Comparison of ENCODE assay signal across 1 cellular context in genomic region chr20:53550590-53551187, GRCh38.
TF ChIP-seq lines count a peak whose summit lies in the region.

No MANE protein-coding gene starts in this region.

TF ChIP-seq in HepG2, 621 proteins besides CTCF, POLR2A, EP300 and RAD21 (continued from another document):
- TF ChIP-seq, protein P1, sequence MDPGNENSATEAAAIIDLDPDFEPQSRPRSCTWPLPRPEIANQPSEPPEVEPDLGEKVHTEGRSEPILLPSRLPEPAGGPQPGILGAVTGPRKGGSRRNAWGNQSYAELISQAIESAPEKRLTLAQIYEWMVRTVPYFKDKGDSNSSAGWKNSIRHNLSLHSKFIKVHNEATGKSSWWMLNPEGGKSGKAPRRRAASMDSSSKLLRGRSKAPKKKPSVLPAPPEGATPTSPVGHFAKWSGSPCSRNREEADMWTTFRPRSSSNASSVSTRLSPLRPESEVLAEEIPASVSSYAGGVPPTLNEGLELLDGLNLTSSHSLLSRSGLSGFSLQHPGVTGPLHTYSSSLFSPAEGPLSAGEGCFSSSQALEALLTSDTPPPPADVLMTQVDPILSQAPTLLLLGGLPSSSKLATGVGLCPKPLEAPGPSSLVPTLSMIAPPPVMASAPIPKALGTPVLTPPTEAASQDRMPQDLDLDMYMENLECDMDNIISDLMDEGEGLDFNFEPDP (CRISPR knock-in tag; conservative IDR thresholded peaks at IDR 0.05) = no peak
- TF ChIP-seq NR2C2 (CRISPR knock-in tag; IDR thresholded peaks at IDR 0.05; ENCODE audit: borderline replicate concordance) = no peak
TF ChIP-seq in HepG2: peak in this region for 58.
